ENCODE assay signal across 27 cellular contexts in the genomic region with DNA sequence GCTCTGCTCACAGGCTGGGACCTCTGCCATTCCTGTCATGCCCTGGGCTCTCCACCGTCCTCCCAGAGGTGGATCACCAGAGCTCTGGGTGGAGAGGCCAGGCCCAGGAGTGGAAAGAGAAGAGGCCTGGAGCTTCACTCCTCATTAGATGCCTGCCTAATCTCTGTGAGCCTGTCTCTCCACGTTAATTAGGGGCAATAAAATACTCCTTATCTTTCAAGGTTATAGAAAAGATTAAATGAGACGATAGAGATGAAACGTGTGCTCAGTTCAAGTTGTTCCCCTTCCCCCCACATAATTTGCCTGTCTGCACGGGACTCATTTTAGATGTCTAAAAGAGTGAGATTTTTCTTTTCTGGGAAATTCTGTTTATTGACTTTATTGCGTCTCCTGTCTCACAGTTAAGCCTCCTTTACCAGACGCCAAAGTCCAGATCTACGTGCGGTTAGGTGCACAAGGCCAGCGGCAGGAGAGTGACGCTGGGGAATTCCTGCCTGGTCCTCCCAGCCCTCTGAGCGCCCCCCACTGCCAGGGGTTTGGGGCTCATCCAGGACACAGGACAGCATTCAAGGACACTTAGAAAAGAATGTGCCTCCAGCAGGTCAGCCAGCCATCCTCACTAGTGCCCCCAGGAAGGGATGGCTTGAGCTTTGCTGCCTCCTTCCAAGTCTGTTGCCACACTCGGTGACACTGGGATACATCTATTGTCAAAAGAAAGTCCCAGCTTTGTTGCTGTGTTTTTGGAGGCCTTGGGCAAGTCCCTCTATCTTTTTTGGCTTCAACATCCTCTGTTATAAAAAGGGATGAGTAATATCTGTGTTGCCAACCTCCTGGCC. TPM values are rescaled to one million over a fixed set of nuclear protein-coding genes. Genes with fewer than 3 reads are reported as not detected.
A peak's percentile ranks its signal among the peaks of the same experiment; 100 is the strongest.
DNase-seq lines count a peak whose midpoint lies in the region; ATAC-seq and TF ChIP-seq lines count a peak whose summit lies in the region.
"Had no signal": no experiment of that assay in that cellular context is flagged by ENCODE, and none has a peak within 500 bp of the region (broad histone marks: within the 10 kb centered on the region; RNA-seq: fewer than 3 reads in every experiment).

No MANE protein-coding gene starts in this region.

- H3K27ac Mint-ChIP-seq in HFFc6, result peak overlapping the region; percentile 87
- no peak overlapping the region for H3K27ac Mint-ChIP-seq in activated T-helper 17 cell treated with anti-CD3 and anti-CD28 coated beads, Interleukin-2, amount 50 U/mL, for 72 hours
- H3K27ac Mint-ChIP-seq: activated CD4-positive, alpha-beta memory T cell treated with anti-CD3 and anti-CD28 coated beads for 36 hours; activated naive CD4-positive, alpha-beta T cell treated with anti-CD3 and anti-CD28 coated beads, Interleukin-2, amount 10 ng/mL, durations not matched to agents 7 days and 5 days; IgD-negative memory B cell; nephron; stimulated activated naive CD8-positive, alpha-beta T cell treated with anti-CD3 and anti-CD28 coated beads, Interleukin-15, Interleukin-2, amounts not matched to agents 100 ng/mL and 50 ng/mL, for 24 hours had no signal

- no peak overlapping the region for H2AFZ ChIP-seq in osteoblast (ENCODE audit: low read length)

- no peaks in the 10 kb centered on the region for H3K79me2 ChIP-seq in osteoblast (ENCODE audit: insufficient read depth, low read length)

- TF ChIP-seq CTCF in HFFc6 (IDR thresholded peaks at IDR 0.05), result no peak; the same call in 1 of the 2 replicates
- TF ChIP-seq CTCF in osteoblast (IDR thresholded peaks at IDR 0.05; ENCODE audit: extremely low read depth, low read depth, low read length), result no peak

- H3K4me2 ChIP-seq in osteoblast (ENCODE audit: insufficient read depth, low read length), result peak overlapping the region; percentile 84

- H3K36me3 Mint-ChIP-seq in HFFc6 (ENCODE audit: low read depth), result no peaks in the 10 kb centered on the region
- no peaks in the 10 kb centered on the region for H3K36me3 Mint-ChIP-seq in activated T-helper 17 cell treated with anti-CD3 and anti-CD28 coated beads, Interleukin-2, amount 50 U/mL, for 72 hours (ENCODE audit: low read depth)
- H3K36me3 Mint-ChIP-seq: activated CD4-positive, alpha-beta memory T cell treated with anti-CD3 and anti-CD28 coated beads for 36 hours; activated naive CD4-positive, alpha-beta T cell treated with anti-CD3 and anti-CD28 coated beads, Interleukin-2, amount 10 ng/mL, durations not matched to agents 7 days and 5 days; brain; CD8-positive, alpha-beta memory T cell; IgD-negative memory B cell had no signal

- H3K9me3 ChIP-seq in osteoblast (ENCODE audit: low read depth, low read length), result no peaks in the 10 kb centered on the region
- H3K9me3 ChIP-seq: esophagus muscularis mucosa, HAP-1 had no signal

- no peak overlapping the region for H3K27ac ChIP-seq in osteoblast (ENCODE audit: low read depth, low read length)
- H3K27ac ChIP-seq: esophagus muscularis mucosa, RWPE1 had no signal

- no peaks in the 10 kb centered on the region for H4K20me1 ChIP-seq in osteoblast (ENCODE audit: insufficient read depth, low read length)

- ATAC-seq in GM18868 (IDR thresholded peaks at IDR 0.05; ENCODE audit: unreplicated experiment), result peak; percentile 5
- ATAC-seq in activated T-helper 17 cell treated with anti-CD3 and anti-CD28 coated beads, Interleukin-2, amount 50 U/mL, for 72 hours (replicated peaks), result no peak
- ATAC-seq: activated CD4-positive, CD25-positive, alpha-beta regulatory T cell treated with anti-CD3 and anti-CD28 coated beads, Interleukin-2, amount 50 U/mL, for 24 hours had no signal

- H3K4me1 Mint-ChIP-seq in HFFc6 (ENCODE audit: low read depth), result peaks cover 54% of the 10 kb centered on the region
- H3K4me1 Mint-ChIP-seq in activated T-helper 17 cell treated with anti-CD3 and anti-CD28 coated beads, Interleukin-2, amount 50 U/mL, for 72 hours, result peaks cover 8% of the 10 kb centered on the region
- H3K4me1 Mint-ChIP-seq: activated naive CD4-positive, alpha-beta T cell treated with anti-CD3 and anti-CD28 coated beads, Interleukin-2, amount 10 ng/mL, durations not matched to agents 7 days and 5 days had no signal

- H3K36me3 ChIP-seq in osteoblast (ENCODE audit: insufficient read depth, low read length), result no peaks in the 10 kb centered on the region
- H3K36me3 ChIP-seq: esophagus muscularis mucosa, HAP-1 had no signal

- H3K27me3 ChIP-seq in osteoblast (ENCODE audit: insufficient read depth, low read length), result no peaks in the 10 kb centered on the region
- H3K27me3 ChIP-seq: esophagus muscularis mucosa had no signal

- 0 out of 2 replicates have a peak, but pooled peaks cover 3% of the 10 kb centered on the region for H3K27me3 Mint-ChIP-seq in HFFc6 (ENCODE audit: insufficient read depth)
- H3K27me3 Mint-ChIP-seq in activated T-helper 17 cell treated with anti-CD3 and anti-CD28 coated beads, Interleukin-2, amount 50 U/mL, for 72 hours, result peaks cover 12% of the 10 kb centered on the region

- no peak overlapping the region for H3K4me3 Mint-ChIP-seq in HFFc6
- H3K4me3 Mint-ChIP-seq in activated T-helper 17 cell treated with anti-CD3 and anti-CD28 coated beads, Interleukin-2, amount 50 U/mL, for 72 hours, result no peak overlapping the region
- H3K4me3 Mint-ChIP-seq: activated CD4-positive, alpha-beta memory T cell treated with anti-CD3 and anti-CD28 coated beads for 36 hours; activated naive CD4-positive, alpha-beta T cell treated with anti-CD3 and anti-CD28 coated beads, Interleukin-2, amount 10 ng/mL, durations not matched to agents 7 days and 5 days; nephron; stimulated activated naive CD8-positive, alpha-beta T cell treated with anti-CD3 and anti-CD28 coated beads, Interleukin-15, Interleukin-2, amounts not matched to agents 100 ng/mL and 50 ng/mL, for 24 hours had no signal

- no peaks in the 10 kb centered on the region for H3K9me3 Mint-ChIP-seq in HFFc6
- no peaks in the 10 kb centered on the region for H3K9me3 Mint-ChIP-seq in activated T-helper 17 cell treated with anti-CD3 and anti-CD28 coated beads, Interleukin-2, amount 50 U/mL, for 72 hours
- H3K9me3 Mint-ChIP-seq: activated CD4-positive, alpha-beta memory T cell treated with anti-CD3 and anti-CD28 coated beads for 36 hours; activated naive CD4-positive, alpha-beta T cell treated with anti-CD3 and anti-CD28 coated beads, Interleukin-2, amount 10 ng/mL, durations not matched to agents 7 days and 5 days; CD8-positive, alpha-beta memory T cell; IgD-negative memory B cell; nephron; stimulated activated naive CD8-positive, alpha-beta T cell treated with anti-CD3 and anti-CD28 coated beads, Interleukin-15, Interleukin-2, amounts not matched to agents 100 ng/mL and 50 ng/mL, for 24 hours had no signal

- H3K4me3 ChIP-seq in osteoblast (ENCODE audit: insufficient read depth, low read length), result peak overlapping the region; percentile 74
- H3K4me3 ChIP-seq: HAP-1 had no signal

- DNase-seq in HFFc6, result no peak
- peak; percentile 54 for DNase-seq in amniotic epithelial cell (ENCODE audit: low read depth)
- no peak for DNase-seq in osteoblast (ENCODE audit: insufficient read length, low spot score, missing footprints)
- no peak for DNase-seq in activated CD4-positive, alpha-beta T cell treated with anti-CD3 and anti-CD28 coated beads for 1 hour
- no peak for DNase-seq in activated CD4-positive, alpha-beta T cell treated with anti-CD3 and anti-CD28 coated beads, Interleukin-2, amount 50 U/mL, for 1 hour
- DNase-seq: activated CD4-positive, alpha-beta memory T cell treated with anti-CD3 and anti-CD28 coated beads for 36 hours; activated naive CD4-positive, alpha-beta T cell treated with anti-CD3 and anti-CD28 coated beads, Interleukin-2, amount 10 ng/mL, durations not matched to agents 7 days and 5 days; amniotic stem cell; CD8-positive, alpha-beta memory T cell; cerebellar nuclear complex; DMS 273 treated with DMSO at 0.1 percent for 48 hours; NCI-H82 had no signal

- H3K4me1 ChIP-seq in osteoblast (ENCODE audit: insufficient read depth, low read length), result peaks cover 9% of the 10 kb centered on the region

RNA-seq across cellular contexts. Expression of gene TBX4, which starts 42.3 kb away (rescaled TPM):
- under 1 TPM in 3 of 6 experiments, not detected in 3; 0.11 to 0.26 (median 0.18) TPM for total RNA-seq in HFFc6 (2021; fragmentation: NEBNext Ultra II Directional; extraction: Animal tissue kit (Norgen Biotek cat#: 25700))
- 0.59 TPM in 1 of 2 replicates, not detected in the other for total RNA-seq in osteoblast
- not detected for total RNA-seq in activated T-helper 17 cell treated with anti-CD3 and anti-CD28 coated beads, Interleukin-2, amount 50 U/mL, for 72 hours
- total RNA-seq: activated CD4-positive, alpha-beta memory T cell treated with anti-CD3 and anti-CD28 coated beads for 36 hours; CD8-positive, alpha-beta memory T cell; dermis microvascular lymphatic vessel endothelial cell; esophagus muscularis mucosa; liver; osteocyte; SK-MEL-5; T-helper 1 cell treated with Interleukin-12 subunit alpha and Interleukin-12 subunit beta and Interleukin-4 antibody, amounts not matched to agents 30 ng/mL and 1 ng/mL, for 36 hours had no signal
